8 cellular contexts compared by ENCODE assay signal in genomic region chr22:46934746-46935491, GRCh38.
DNase-seq lines count a peak whose midpoint lies in the region; ATAC-seq and TF ChIP-seq lines count a peak whose summit lies in the region.

No MANE protein-coding gene starts in this region.

- H3K27me3 Mint-ChIP-seq in activated B cell treated with CpG ODN at 0.5 μM for 24 hours (no peaks in the 10 kb centered on the region), T-helper 17 cell (no peaks in the 10 kb centered on the region)
- no peaks in the 10 kb centered on the region for H3K27me3 Mint-ChIP-seq in stimulated activated naive B cell treated with anti-CD40 and anti-IgM and Interleukin-4, amounts not matched to agents 10 μg/mL and 1 μg/mL and 100 μg/mL, for 72 hours

- TF ChIP-seq POLR2A in lower leg skin (IDR thresholded peaks at IDR 0.05) = no peak

- intact Hi-C loops in activated B cell treated with CpG ODN at 0.5 μM for 24 hours (cut with micrococcal nuclease) (no loop called here), lower leg skin (cut with DNase I; ENCODE audit: low total_unique reads) (no loop called here)

- peak overlapping the region; percentile 68 for H3K27ac Mint-ChIP-seq in activated B cell treated with CpG ODN at 0.5 μM for 24 hours
- H3K27ac Mint-ChIP-seq in stimulated activated naive B cell treated with anti-CD40 and anti-IgM and Interleukin-4, amounts not matched to agents 10 μg/mL and 1 μg/mL and 100 μg/mL, for 72 hours = no peak overlapping the region
- H3K27ac Mint-ChIP-seq in T-helper 17 cell = no peak overlapping the region

- H3K9me3 Mint-ChIP-seq in activated B cell treated with CpG ODN at 0.5 μM for 24 hours = no peaks in the 10 kb centered on the region
- H3K9me3 Mint-ChIP-seq in stimulated activated naive B cell treated with anti-CD40 and anti-IgM and Interleukin-4, amounts not matched to agents 10 μg/mL and 1 μg/mL and 100 μg/mL, for 72 hours = no peaks in the 10 kb centered on the region

- H3K9me3 ChIP-seq in T-helper 17 cell (ENCODE audit: control insufficient read depth, low read length, poor library complexity, severe bottlenecking) = no peaks in the 10 kb centered on the region

- TF ChIP-seq CTCF in C4-2B (conservative IDR thresholded peaks at IDR 0.05) (no peak), HFF-Myc (IDR thresholded peaks at IDR 0.05; ENCODE audit: low read depth, low read length, missing control alignments) (no peak), activated B cell treated with CpG ODN at 0.5 μM for 24 hours (IDR thresholded peaks at IDR 0.05) (no peak), lower leg skin (IDR thresholded peaks at IDR 0.05) (no peak)

- peak; percentile 81 for ATAC-seq in activated B cell treated with CpG ODN at 0.5 μM for 24 hours (ENCODE audit: low read depth)
- peak; percentile 91 to 98 for ATAC-seq in stimulated activated naive B cell treated with anti-CD40 and anti-IgM and Interleukin-4, amounts not matched to agents 10 μg/mL and 1 μg/mL and 100 μg/mL, for 72 hours (replicated peaks)
- no peak for ATAC-seq in T-helper 17 cell
- no peak for ATAC-seq in HG02973 (IDR thresholded peaks at IDR 0.05; ENCODE audit: unreplicated experiment)

- POLR2A ChIA-PET in activated B cell treated with CpG ODN at 0.5 μM for 24 hours (lab: Charles Lee) = interaction anchor here (0.5 kb wide), 1 partner anchor 37 kb away, joined by 9 read pairs; no protein-coding TSS in a partner anchor

- WGBS in lower leg skin, 2 donors = 88 to 96% methylated on average over 14 of the region's 14 CpGs

- peaks cover 18% of the 10 kb centered on the region for H3K4me1 Mint-ChIP-seq in activated B cell treated with CpG ODN at 0.5 μM for 24 hours
- H3K4me1 Mint-ChIP-seq in stimulated activated naive B cell treated with anti-CD40 and anti-IgM and Interleukin-4, amounts not matched to agents 10 μg/mL and 1 μg/mL and 100 μg/mL, for 72 hours = peaks cover 28 to 44% of the 10 kb centered on the region in 2 donors
- peaks cover 19% of the 10 kb centered on the region for H3K4me1 Mint-ChIP-seq in T-helper 17 cell

- DNase-seq in HFF-Myc (ENCODE audit: extremely low read depth, low read depth) = peak; percentile 29
- DNase-seq in activated B cell treated with CpG ODN at 0.5 μM for 24 hours = no peak
- DNase-seq in hepatic stellate cell (ENCODE audit: low spot score) = peak; percentile 89
- DNase-seq in stimulated activated naive B cell treated with anti-CD40 and anti-IgM and Interleukin-4, amounts not matched to agents 10 μg/mL and 1 μg/mL and 100 μg/mL, for 72 hours = no peak
- no peak for DNase-seq in lower leg skin (ENCODE audit: low spot score in 2 of 2)
- DNase-seq in T-helper 17 cell = no peak

- H3K27ac ChIP-seq in C4-2B = peak overlapping the region; percentile 45; the same call in 1 of the 2 replicates

- CTCF ChIA-PET in activated B cell treated with CpG ODN at 0.5 μM for 24 hours (lab: Charles Lee) = interaction anchor here (0.6 kb wide), 1 partner anchor 205 kb away, joined by 3 read pairs; no protein-coding TSS in a partner anchor

- H3K4me3 ChIP-seq in HFF-Myc (replicated peaks; ENCODE audit: low read depth, low read length) (no peak overlapping the region), lower leg skin (ENCODE audit: low read depth, poor library complexity, severe bottlenecking) (no peak overlapping the region)

- no peak overlapping the region for H3K4me3 Mint-ChIP-seq in activated B cell treated with CpG ODN at 0.5 μM for 24 hours
- H3K4me3 Mint-ChIP-seq in stimulated activated naive B cell treated with anti-CD40 and anti-IgM and Interleukin-4, amounts not matched to agents 10 μg/mL and 1 μg/mL and 100 μg/mL, for 72 hours = no peak overlapping the region
- no peak overlapping the region for H3K4me3 Mint-ChIP-seq in T-helper 17 cell

- H3K36me3 Mint-ChIP-seq in activated B cell treated with CpG ODN at 0.5 μM for 24 hours (ENCODE audit: low read depth) (peaks cover 77% of the 10 kb centered on the region), T-helper 17 cell (ENCODE audit: low read depth) (peaks cover 4% of the 10 kb centered on the region)
- H3K36me3 Mint-ChIP-seq in stimulated activated naive B cell treated with anti-CD40 and anti-IgM and Interleukin-4, amounts not matched to agents 10 μg/mL and 1 μg/mL and 100 μg/mL, for 72 hours = peaks cover 39 to 59% of the 10 kb centered on the region in 2 donors

Comparison
In these comparisons a context has a peak if more than half of its experiments do, and no peak if none do; other contexts are left out.
1. DNase-seq: peak in HFF-Myc (single experiment) and hepatic stellate cell (single experiment); none in activated B cell treated with CpG ODN at 0.5 μM for 24 hours (single experiment), stimulated activated naive B cell treated with anti-CD40 and anti-IgM and Interleukin-4, amounts not matched to agents 10 μg/mL and 1 μg/mL and 100 μg/mL, for 72 hours (single experiment), lower leg skin (0 of 2) and T-helper 17 cell (0 of 3).
2. ATAC-seq: peak in activated B cell treated with CpG ODN at 0.5 μM for 24 hours (single experiment) and stimulated activated naive B cell treated with anti-CD40 and anti-IgM and Interleukin-4, amounts not matched to agents 10 μg/mL and 1 μg/mL and 100 μg/mL, for 72 hours (2 of 2); none in T-helper 17 cell (single experiment) and HG02973 (single experiment).